ENCODE assay signal across 22 cellular contexts in the genomic region with DNA sequence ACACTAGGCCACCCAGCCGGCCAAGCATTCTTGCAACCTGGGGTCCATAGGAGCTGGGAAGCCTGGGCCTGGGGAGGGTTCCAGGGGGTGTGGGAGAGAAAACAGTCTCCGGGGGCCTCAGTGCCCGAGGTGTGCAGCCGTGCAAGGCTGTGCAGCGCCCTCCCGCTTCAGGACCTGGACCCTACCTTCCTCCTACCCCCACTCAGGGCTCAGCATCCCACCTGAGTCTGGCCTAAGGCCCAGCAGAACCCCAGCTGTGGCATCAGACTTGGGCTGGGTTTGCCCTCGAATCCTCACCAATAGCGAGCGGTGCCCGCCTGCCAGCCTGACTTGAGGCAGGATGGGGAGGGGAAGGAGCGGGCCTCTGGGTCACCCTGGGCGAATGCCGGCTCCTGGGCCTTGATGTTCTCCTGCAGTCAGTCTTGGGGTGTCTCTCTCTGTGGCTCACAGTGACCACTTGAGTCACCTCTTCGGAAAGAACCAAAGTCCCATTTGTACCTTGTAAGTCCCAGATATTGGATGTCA. TPM values are rescaled to one million over a fixed set of nuclear protein-coding genes. Genes with fewer than 3 reads are reported as not detected.
A peak's percentile ranks its signal among the peaks of the same experiment; 100 is the strongest.
DNase-seq lines count a peak whose midpoint lies in the region; ATAC-seq, FAIRE-seq and TF ChIP-seq lines count a peak whose summit lies in the region.
"Had no signal": no experiment of that assay in that cellular context is flagged by ENCODE, and none has a peak within 500 bp of the region (broad histone marks: within the 10 kb centered on the region; RNA-seq: fewer than 3 reads in every experiment).

No MANE protein-coding gene starts in this region.

- H3K9me3 Mint-ChIP-seq in astrocyte (ENCODE audit: unreplicated experiment): no peaks in the 10 kb centered on the region
- H3K9me3 Mint-ChIP-seq: endodermal cell; mesothelial cell of epicardium; nephron progenitor cell; T-helper 1 cell treated with Interleukin-12 subunit alpha and Interleukin-12 subunit beta and Interleukin-4 antibody, amounts not matched to agents 30 μg/mL and 1 μg/mL, for 36 hours had no signal

- intact Hi-C loops in HCT116 (cut with micrococcal nuclease) (no loop called here), lower leg skin (cut with DNase I; ENCODE audit: low total_unique reads) (no loop called here)

- H3K9ac ChIP-seq in HCT116 (ENCODE audit: low read length) (no peak overlapping the region), astrocyte (ENCODE audit: low read length) (peak overlapping the region; percentile 42)

- no peaks in the 10 kb centered on the region for H3K4me1 Mint-ChIP-seq in astrocyte (ENCODE audit: low read depth, unreplicated experiment)
- H3K4me1 Mint-ChIP-seq: endodermal cell, mesothelial cell of epicardium had no signal

- H3K9me3 ChIP-seq in HCT116 (ENCODE audit: control insufficient read depth in 1 of 2, insufficient read depth in 1 of 2, low read depth in 1 of 2, low read length in 2 of 2): no peaks in the 10 kb centered on the region
- H3K9me3 ChIP-seq in astrocyte (ENCODE audit: insufficient read depth, low read depth, low read length): no peaks in the 10 kb centered on the region
- H3K9me3 ChIP-seq in BE2C: no peaks in the 10 kb centered on the region
- H3K9me3 ChIP-seq: testis had no signal

- DNase-seq in HCT116 (ENCODE audit: low read depth, low spot score): no peak
- DNase-seq in astrocyte (ENCODE audit: low read depth): no peak
- no peak for DNase-seq in substantia nigra (lab: John Stamatoyannopoulos, UW)
- no peak for DNase-seq in lower leg skin (ENCODE audit: low spot score in 2 of 2)
- DNase-seq in BE2C: no peak
- DNase-seq in NCI-H1694 treated with DMSO at 0.1 percent for 48 hours (lab: John Stamatoyannopoulos, UW): no peak
- DNase-seq: activated CD4-positive, alpha-beta T cell treated with anti-CD3 and anti-CD28 coated beads, Interleukin-2, amount 50 U/mL, for 4 hours; activated gamma-delta T cell treated with Interleukin-2 at 50 U/mL for 16 hours; amygdala; endodermal cell; foreskin fibroblast; GOT3; NCI-H1105; NCI-H526; nephron progenitor cell; SHP77; testis; WERI-Rb-1 had no signal

- no peaks in the 10 kb centered on the region for H3K27me3 ChIP-seq in HCT116 (ENCODE audit: insufficient read depth, low read length)
- H3K27me3 ChIP-seq in astrocyte (ENCODE audit: insufficient read depth, low read length): no peaks in the 10 kb centered on the region
- no peaks in the 10 kb centered on the region for H3K27me3 ChIP-seq in layer of hippocampus (ENCODE audit: control insufficient read depth, insufficient read depth, low read length)
- no peaks in the 10 kb centered on the region for H3K27me3 ChIP-seq in BE2C
- H3K27me3 ChIP-seq: testis had no signal

- H3K27me3 Mint-ChIP-seq in astrocyte (ENCODE audit: low read depth, unreplicated experiment): peaks cover 51% of the 10 kb centered on the region

- no peak overlapping the region for H3K4me2 ChIP-seq in HCT116 (ENCODE audit: low read length)
- H3K4me2 ChIP-seq in astrocyte (ENCODE audit: low read length): no peak overlapping the region

- POLR2A ChIA-PET in HCT116 (lab: Charles Lee): no interaction called here

- 74 to 79% methylated on average over 8 to 14 of the region's 14 CpGs for WGBS in lower leg skin, 2 donors

- peaks cover 20 to 46% of the 10 kb centered on the region in 2 experiments; a peak in 3 of 4 replicates for H3K36me3 ChIP-seq in HCT116 (ENCODE audit: control insufficient read depth in 1 of 2, insufficient read depth in 2 of 2, low read length in 2 of 2)
- H3K36me3 ChIP-seq in astrocyte (ENCODE audit: insufficient read depth, low read length): peaks cover 46% of the 10 kb centered on the region
- H3K36me3 ChIP-seq in BE2C: peaks cover 90% of the 10 kb centered on the region
- H3K36me3 ChIP-seq: WERI-Rb-1 had no signal

- H3K27ac ChIP-seq in HCT116 (ENCODE audit: low read depth, low read length): peak overlapping the region; percentile 32; the same call in 1 of the 2 replicates
- peak overlapping the region; percentile 2 for H3K27ac ChIP-seq in astrocyte (ENCODE audit: low read depth, low read length)
- peak overlapping the region; percentile 12 for H3K27ac ChIP-seq in layer of hippocampus (ENCODE audit: low read depth, low read length)
- peak overlapping the region; percentile 80 for H3K27ac ChIP-seq in substantia nigra (ENCODE audit: low read depth, low read length, poor library complexity, severe bottlenecking)
- H3K27ac ChIP-seq: WERI-Rb-1 had no signal

- RAD21 ChIA-PET in HCT116 (lab: Charles Lee; ENCODE audit: low non-redundant PET in 1 of 2, low total read pairs in 2 of 2, uncharacterized antibody in 2 of 2, unreplicated experiment in 2 of 2): no interaction called here

- H3K9me2 ChIP-seq in HCT116 (ENCODE audit: insufficient read depth): no peaks in the 10 kb centered on the region

- H3K79me2 ChIP-seq in HCT116 (ENCODE audit: insufficient read depth, low read length): peaks cover 87% of the 10 kb centered on the region
- peaks cover 99% of the 10 kb centered on the region for H3K79me2 ChIP-seq in astrocyte (ENCODE audit: insufficient read depth, low read length)

- H3K4me1 ChIP-seq in HCT116 (ENCODE audit: control insufficient read depth in 1 of 2, insufficient read depth in 2 of 2, low read length in 2 of 2) (no peaks in the 10 kb centered on the region), astrocyte (ENCODE audit: insufficient read depth, low read length) (peaks cover 38% of the 10 kb centered on the region), BE2C (peaks cover 75% of the 10 kb centered on the region)

- no peak overlapping the region for H3K27ac Mint-ChIP-seq in astrocyte (ENCODE audit: unreplicated experiment)
- H3K27ac Mint-ChIP-seq: endodermal cell; mesothelial cell of epicardium; nephron progenitor cell; T-helper 1 cell treated with Interleukin-12 subunit alpha and Interleukin-12 subunit beta and Interleukin-4 antibody, amounts not matched to agents 30 μg/mL and 1 μg/mL, for 36 hours had no signal

- no peak overlapping the region for H3K4me3 Mint-ChIP-seq in astrocyte (ENCODE audit: unreplicated experiment)
- H3K4me3 Mint-ChIP-seq: endodermal cell; mesothelial cell of epicardium; nephron progenitor cell; T-helper 1 cell treated with Interleukin-12 subunit alpha and Interleukin-12 subunit beta and Interleukin-4 antibody, amounts not matched to agents 30 μg/mL and 1 μg/mL, for 36 hours had no signal

- FAIRE-seq in astrocyte (lab: Jason Lieb, UNC): no peak

- no peak overlapping the region for H3K4me3 ChIP-seq in HCT116 (replicated peaks in 1 of 2; ENCODE audit: low read depth in 1 of 2, low read length in 2 of 2)
- no peak overlapping the region for H3K4me3 ChIP-seq in astrocyte (ENCODE audit: insufficient read depth, low read depth, low read length)
- no peak overlapping the region for H3K4me3 ChIP-seq in lower leg skin (ENCODE audit: low read depth, poor library complexity, severe bottlenecking)
- H3K4me3 ChIP-seq in BE2C (ENCODE audit: low read depth, low read length): no peak overlapping the region
- H3K4me3 ChIP-seq: testis had no signal

- TF ChIP-seq POLR2A in HCT116 (IDR thresholded peaks at IDR 0.05; ENCODE audit: borderline replicate concordance, extremely low read depth, insufficient read depth, insufficient read length) (no peak), lower leg skin (IDR thresholded peaks at IDR 0.05) (no peak)

- H4K20me1 ChIP-seq in HCT116 (ENCODE audit: insufficient read depth) (peaks cover 3% of the 10 kb centered on the region; the same call in 1 of the 2 replicates), astrocyte (ENCODE audit: insufficient read depth, low read length) (peaks cover 95% of the 10 kb centered on the region)

- H2AFZ ChIP-seq in HCT116 (ENCODE audit: low read depth, low read length, poor library complexity, severe bottlenecking): no peak overlapping the region
- no peak overlapping the region for H2AFZ ChIP-seq in astrocyte (ENCODE audit: low read depth, low read length)

- CTCF ChIA-PET in HCT116 (lab: Charles Lee): no interaction called here

- TF ChIP-seq CTCF in HCT116 (IDR thresholded peaks at IDR 0.05 in 2 of 3, conservative IDR thresholded peaks at IDR 0.05 in 1 of 3; ENCODE audit: borderline replicate concordance in 1 of 3, insufficient read depth in 1 of 3, low read depth in 2 of 3, low read length in 2 of 3): no peak
- no peak for TF ChIP-seq CTCF in astrocyte (IDR thresholded peaks at IDR 0.05; ENCODE audit: insufficient read depth, low read depth, low read length)
- no peak for TF ChIP-seq CTCF in lower leg skin (IDR thresholded peaks at IDR 0.05)
- TF ChIP-seq CTCF in BE2C (IDR thresholded peaks at IDR 0.05; ENCODE audit: low read depth, low read length): no peak

- BruUV-seq in HCT116 (replicated peaks; lab: Mats Ljungman, UMichigan): no TSS peak

- no peak for TF ChIP-seq RAD21 in HCT116 (IDR thresholded peaks at IDR 0.05; ENCODE audit: low read depth)

- ATAC-seq in HCT116: no peak
- ATAC-seq in GM21529 (IDR thresholded peaks at IDR 0.05; ENCODE audit: unreplicated experiment): no peak

- H3K36me3 Mint-ChIP-seq in astrocyte (ENCODE audit: low read depth, unreplicated experiment): no peaks in the 10 kb centered on the region

TF ChIP-seq in HCT116, 20 proteins besides CTCF, POLR2A, EP300 and RAD21 (continues in another document):
- TF ChIP-seq, protein P1, sequence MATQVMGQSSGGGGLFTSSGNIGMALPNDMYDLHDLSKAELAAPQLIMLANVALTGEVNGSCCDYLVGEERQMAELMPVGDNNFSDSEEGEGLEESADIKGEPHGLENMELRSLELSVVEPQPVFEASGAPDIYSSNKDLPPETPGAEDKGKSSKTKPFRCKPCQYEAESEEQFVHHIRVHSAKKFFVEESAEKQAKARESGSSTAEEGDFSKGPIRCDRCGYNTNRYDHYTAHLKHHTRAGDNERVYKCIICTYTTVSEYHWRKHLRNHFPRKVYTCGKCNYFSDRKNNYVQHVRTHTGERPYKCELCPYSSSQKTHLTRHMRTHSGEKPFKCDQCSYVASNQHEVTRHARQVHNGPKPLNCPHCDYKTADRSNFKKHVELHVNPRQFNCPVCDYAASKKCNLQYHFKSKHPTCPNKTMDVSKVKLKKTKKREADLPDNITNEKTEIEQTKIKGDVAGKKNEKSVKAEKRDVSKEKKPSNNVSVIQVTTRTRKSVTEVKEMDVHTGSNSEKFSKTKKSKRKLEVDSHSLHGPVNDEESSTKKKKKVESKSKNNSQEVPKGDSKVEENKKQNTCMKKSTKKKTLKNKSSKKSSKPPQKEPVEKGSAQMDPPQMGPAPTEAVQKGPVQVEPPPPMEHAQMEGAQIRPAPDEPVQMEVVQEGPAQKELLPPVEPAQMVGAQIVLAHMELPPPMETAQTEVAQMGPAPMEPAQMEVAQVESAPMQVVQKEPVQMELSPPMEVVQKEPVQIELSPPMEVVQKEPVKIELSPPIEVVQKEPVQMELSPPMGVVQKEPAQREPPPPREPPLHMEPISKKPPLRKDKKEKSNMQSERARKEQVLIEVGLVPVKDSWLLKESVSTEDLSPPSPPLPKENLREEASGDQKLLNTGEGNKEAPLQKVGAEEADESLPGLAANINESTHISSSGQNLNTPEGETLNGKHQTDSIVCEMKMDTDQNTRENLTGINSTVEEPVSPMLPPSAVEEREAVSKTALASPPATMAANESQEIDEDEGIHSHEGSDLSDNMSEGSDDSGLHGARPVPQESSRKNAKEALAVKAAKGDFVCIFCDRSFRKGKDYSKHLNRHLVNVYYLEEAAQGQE (IDR thresholded peaks at IDR 0.05; ENCODE audit: low read depth): no peak

RNA-seq across cellular contexts. Expression of a gene that starts 53.6 kb away (rescaled TPM):
- 14.5 TPM for total RNA-seq in HCT116 (2021; ENCODE audit: unreplicated experiment)
- 4.8 and 5.6 TPM in 2 replicates for polyA plus RNA-seq in HCT116 (2012)
- 8.4 and 9.6 TPM in 2 replicates for total RNA-seq in astrocyte
- 10 to 100 TPM; 27.8 to 58.1 (median 37.8) TPM for total RNA-seq in lower leg skin
- polyA plus RNA-seq in BE2C (2012; ENCODE audit: insufficient read depth, insufficient read length, low read depth): 2.6 TPM

Comparison
In these comparisons a context has a peak if more than half of its experiments do, and no peak if none do; other contexts are left out.
1. H3K27ac ChIP-seq: peak in every context shown above with its lines; median percentile 80 in substantia nigra; 32 in HCT116; 12 in layer of hippocampus; 2 in astrocyte.